In genomic region chr21:15564907-15565306, GRCh38 we compare ENCODE assay signal across 16 cellular contexts.
DNase-seq lines count a peak whose midpoint lies in the region; TF ChIP-seq lines count a peak whose summit lies in the region.
"Had no signal": no experiment of that assay in that cellular context is flagged by ENCODE, and none has a peak within 500 bp of the region (broad histone marks: within the 10 kb centered on the region; RNA-seq: fewer than 3 reads in every experiment).

No MANE protein-coding gene starts in this region.

- H4K5ac ChIP-seq in mesendoderm (ENCODE audit: low read length), result no peak overlapping the region

- H3K4me2 ChIP-seq in mesendoderm (ENCODE audit: low read length) (no peak overlapping the region), smooth muscle cell (no peak overlapping the region)

- DNase-seq in NCI-H82 (lab: John Stamatoyannopoulos, UW) (peak; percentile 6), NCI-H82 treated with DMSO at 0.1 percent for 48 hours (lab: John Stamatoyannopoulos, UW; ENCODE audit: unreplicated experiment) (no peak), epithelial cell of esophagus (ENCODE audit: low read depth) (peak; percentile 5), mesendoderm (peak; percentile 61), smooth muscle cell (lab: John Stamatoyannopoulos, UW; ENCODE audit: unreplicated experiment) (no peak), GM19240 (ENCODE audit: insufficient read length, low spot score) (no peak), A172 (ENCODE audit: low spot score) (no peak), NCI-H1048 (lab: John Stamatoyannopoulos, UW) (no peak)
- DNase-seq: GDM1, MM.1S, NCI-H1092 treated with DMSO at 0.1 percent for 48 hours, NCI-H146, NCI-H2029 treated with DMSO at 0.1 percent for 48 hours, SHP77 treated with DMSO at 0.1 percent for 48 hours had no signal

- no peak overlapping the region for H2BK15ac ChIP-seq in mesendoderm (replicated peaks; ENCODE audit: low read depth)

- H3K4me1 ChIP-seq in mesendoderm (ENCODE audit: control insufficient read depth, low read depth, low read length) (no peaks in the 10 kb centered on the region), smooth muscle cell (ENCODE audit: low read depth) (peaks cover 15% of the 10 kb centered on the region)
- H3K4me1 ChIP-seq: HAP-1 had no signal

- H3K79me1 ChIP-seq in mesendoderm (ENCODE audit: low read length), result no peaks in the 10 kb centered on the region

- no peak overlapping the region for H3K23ac ChIP-seq in mesendoderm (ENCODE audit: low read length)

- H3K56ac ChIP-seq in mesendoderm (ENCODE audit: low read length), result no peak overlapping the region

- no peak overlapping the region for H2AK5ac ChIP-seq in mesendoderm (ENCODE audit: low read length)

- H3K27me3 ChIP-seq in mesendoderm (ENCODE audit: insufficient read depth, low read length, poor library complexity) (no peaks in the 10 kb centered on the region), smooth muscle cell (ENCODE audit: low read depth) (no peaks in the 10 kb centered on the region)

- H3K9ac ChIP-seq in mesendoderm (ENCODE audit: low read length) (no peak overlapping the region), smooth muscle cell (ENCODE audit: low read depth) (no peak overlapping the region)

- TF ChIP-seq CTCF in epithelial cell of esophagus (IDR thresholded peaks at IDR 0.05; ENCODE audit: insufficient read depth, low read depth, low read length, missing control alignments) (no peak), smooth muscle cell (IDR thresholded peaks at IDR 0.05; ENCODE audit: borderline replicate concordance, insufficient read depth, poor library complexity, severe bottlenecking) (no peak)

- no peak overlapping the region for H4K8ac ChIP-seq in mesendoderm (ENCODE audit: low read depth, low read length)

- H2AFZ ChIP-seq in smooth muscle cell (ENCODE audit: low read depth), result peak overlapping the region; percentile 28

- no peaks in the 10 kb centered on the region for H4K20me1 ChIP-seq in smooth muscle cell (ENCODE audit: low read depth)

- H3K4ac ChIP-seq in mesendoderm (ENCODE audit: low read depth, low read length), result no peak overlapping the region

- H3K4me3 ChIP-seq in epithelial cell of esophagus (ENCODE audit: low read length) (no peak overlapping the region), mesendoderm (ENCODE audit: low read length) (no peak overlapping the region), smooth muscle cell (no peak overlapping the region)
- H3K4me3 ChIP-seq: HAP-1 had no signal

- H2BK120ac ChIP-seq in mesendoderm (ENCODE audit: low read depth, low read length), result no peak overlapping the region

- no peaks in the 10 kb centered on the region for H3K9me3 ChIP-seq in smooth muscle cell (replicated peaks; ENCODE audit: low read depth)
- H3K9me3 ChIP-seq: HAP-1 had no signal

- H3K27ac ChIP-seq in mesendoderm (ENCODE audit: low read depth, low read length) (no peak overlapping the region), smooth muscle cell (ENCODE audit: low read depth) (no peak overlapping the region)
- H3K27ac ChIP-seq: 22Rv1 had no signal

- no peaks in the 10 kb centered on the region for H3F3A ChIP-seq in smooth muscle cell (ENCODE audit: low read depth)

- no CpG with 5 or more reads among the region's 4 CpGs for WGBS in mesendoderm (ENCODE audit: extremely low coverage, insufficient coverage, low lambda C conversion rate)
- WGBS in smooth muscle cell (ENCODE audit: low lambda C conversion rate), result 38% methylated on average over 4 of the region's 4 CpGs

- H3K36me3 ChIP-seq in mesendoderm (ENCODE audit: control insufficient read depth, insufficient read depth, low read length) (no peaks in the 10 kb centered on the region), smooth muscle cell (ENCODE audit: low read depth) (no peaks in the 10 kb centered on the region)
- H3K36me3 ChIP-seq: HAP-1 had no signal

- H3K18ac ChIP-seq in mesendoderm (ENCODE audit: low read length), result no peak overlapping the region

- H2BK5ac ChIP-seq in mesendoderm (ENCODE audit: low read length), result no peak overlapping the region

- no peaks in the 10 kb centered on the region for H3K79me2 ChIP-seq in mesendoderm (ENCODE audit: control insufficient read depth, insufficient read depth, low read length)
- H3K79me2 ChIP-seq in smooth muscle cell (ENCODE audit: low read depth), result no peaks in the 10 kb centered on the region

Comparison
In these comparisons a context has a peak if more than half of its experiments do, and no peak if none do; other contexts are left out.
1. DNase-seq: peak in NCI-H82 (single experiment), epithelial cell of esophagus (single experiment) and mesendoderm (single experiment); none in NCI-H82 treated with DMSO at 0.1 percent for 48 hours (single experiment), smooth muscle cell (single experiment), GM19240 (single experiment), A172 (single experiment) and NCI-H1048 (single experiment).